In the genomic region with DNA sequence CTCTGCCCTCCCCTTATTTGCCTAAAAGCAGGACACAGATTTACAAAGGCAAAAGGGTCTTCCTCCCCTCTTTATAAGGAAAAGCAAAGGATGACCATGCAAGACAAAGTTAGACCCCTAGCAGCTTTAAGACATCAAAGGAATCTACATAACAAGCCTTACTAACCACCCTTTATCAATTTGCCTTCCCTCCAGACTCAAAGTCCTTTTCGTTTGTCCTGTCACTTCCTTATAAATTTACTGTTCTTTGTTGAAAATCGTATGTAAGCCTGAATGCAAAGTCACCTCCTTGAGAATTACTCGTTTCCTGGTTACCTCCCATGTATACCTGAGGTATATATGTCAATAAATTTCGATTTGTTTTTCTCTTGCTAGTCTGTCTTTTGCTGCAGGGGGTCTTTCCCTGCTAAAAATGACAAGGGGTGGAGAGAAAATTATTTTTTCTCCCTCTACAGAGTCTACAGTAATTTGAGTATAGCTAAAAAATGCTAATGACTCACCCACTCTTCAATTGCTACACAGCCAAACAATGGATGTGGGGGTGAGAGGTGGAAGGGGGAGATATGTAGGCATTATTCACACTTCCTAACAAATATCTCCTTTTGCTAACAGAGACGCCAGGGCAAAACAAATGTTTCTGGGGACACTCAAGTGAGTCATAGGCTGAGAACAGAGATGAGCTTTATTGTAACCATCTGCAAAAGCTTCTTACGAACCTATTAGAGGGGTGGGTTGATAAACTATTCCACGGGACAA, we compare ENCODE assay signal across 1 cellular context.
TF ChIP-seq lines count a peak whose summit lies in the region.

No MANE protein-coding gene starts in this region.

TF ChIP-seq in SK-N-SH treated with all-trans-retinoic acid at 6 μM for 48 hours, 23 proteins besides CTCF, POLR2A, EP300 and RAD21 (continued from another document):
- TF ChIP-seq, protein P1, sequence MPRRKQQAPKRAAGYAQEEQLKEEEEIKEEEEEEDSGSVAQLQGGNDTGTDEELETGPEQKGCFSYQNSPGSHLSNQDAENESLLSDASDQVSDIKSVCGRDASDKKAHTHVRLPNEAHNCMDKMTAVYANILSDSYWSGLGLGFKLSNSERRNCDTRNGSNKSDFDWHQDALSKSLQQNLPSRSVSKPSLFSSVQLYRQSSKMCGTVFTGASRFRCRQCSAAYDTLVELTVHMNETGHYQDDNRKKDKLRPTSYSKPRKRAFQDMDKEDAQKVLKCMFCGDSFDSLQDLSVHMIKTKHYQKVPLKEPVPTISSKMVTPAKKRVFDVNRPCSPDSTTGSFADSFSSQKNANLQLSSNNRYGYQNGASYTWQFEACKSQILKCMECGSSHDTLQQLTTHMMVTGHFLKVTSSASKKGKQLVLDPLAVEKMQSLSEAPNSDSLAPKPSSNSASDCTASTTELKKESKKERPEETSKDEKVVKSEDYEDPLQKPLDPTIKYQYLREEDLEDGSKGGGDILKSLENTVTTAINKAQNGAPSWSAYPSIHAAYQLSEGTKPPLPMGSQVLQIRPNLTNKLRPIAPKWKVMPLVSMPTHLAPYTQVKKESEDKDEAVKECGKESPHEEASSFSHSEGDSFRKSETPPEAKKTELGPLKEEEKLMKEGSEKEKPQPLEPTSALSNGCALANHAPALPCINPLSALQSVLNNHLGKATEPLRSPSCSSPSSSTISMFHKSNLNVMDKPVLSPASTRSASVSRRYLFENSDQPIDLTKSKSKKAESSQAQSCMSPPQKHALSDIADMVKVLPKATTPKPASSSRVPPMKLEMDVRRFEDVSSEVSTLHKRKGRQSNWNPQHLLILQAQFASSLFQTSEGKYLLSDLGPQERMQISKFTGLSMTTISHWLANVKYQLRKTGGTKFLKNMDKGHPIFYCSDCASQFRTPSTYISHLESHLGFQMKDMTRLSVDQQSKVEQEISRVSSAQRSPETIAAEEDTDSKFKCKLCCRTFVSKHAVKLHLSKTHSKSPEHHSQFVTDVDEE (CRISPR knock-in tag; IDR thresholded peaks at IDR 0.05): no peak
- TF ChIP-seq CSDC2 (CRISPR knock-in tag; IDR thresholded peaks at IDR 0.05): no peak
- TF ChIP-seq, protein P2, sequence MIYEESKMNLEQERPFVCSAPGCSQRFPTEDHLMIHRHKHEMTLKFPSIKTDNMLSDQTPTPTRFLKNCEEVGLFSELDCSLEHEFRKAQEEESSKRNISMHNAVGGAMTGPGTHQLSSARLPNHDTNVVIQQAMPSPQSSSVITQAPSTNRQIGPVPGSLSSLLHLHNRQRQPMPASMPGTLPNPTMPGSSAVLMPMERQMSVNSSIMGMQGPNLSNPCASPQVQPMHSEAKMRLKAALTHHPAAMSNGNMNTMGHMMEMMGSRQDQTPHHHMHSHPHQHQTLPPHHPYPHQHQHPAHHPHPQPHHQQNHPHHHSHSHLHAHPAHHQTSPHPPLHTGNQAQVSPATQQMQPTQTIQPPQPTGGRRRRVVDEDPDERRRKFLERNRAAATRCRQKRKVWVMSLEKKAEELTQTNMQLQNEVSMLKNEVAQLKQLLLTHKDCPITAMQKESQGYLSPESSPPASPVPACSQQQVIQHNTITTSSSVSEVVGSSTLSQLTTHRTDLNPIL (CRISPR knock-in tag; IDR thresholded peaks at IDR 0.05; ENCODE audit: low read depth): no peak
- TF ChIP-seq ZNF565 (CRISPR knock-in tag; conservative IDR thresholded peaks at IDR 0.05; ENCODE audit: low read depth): no peak
